ENCODE assay signal across 1 cellular context in the genomic region with DNA sequence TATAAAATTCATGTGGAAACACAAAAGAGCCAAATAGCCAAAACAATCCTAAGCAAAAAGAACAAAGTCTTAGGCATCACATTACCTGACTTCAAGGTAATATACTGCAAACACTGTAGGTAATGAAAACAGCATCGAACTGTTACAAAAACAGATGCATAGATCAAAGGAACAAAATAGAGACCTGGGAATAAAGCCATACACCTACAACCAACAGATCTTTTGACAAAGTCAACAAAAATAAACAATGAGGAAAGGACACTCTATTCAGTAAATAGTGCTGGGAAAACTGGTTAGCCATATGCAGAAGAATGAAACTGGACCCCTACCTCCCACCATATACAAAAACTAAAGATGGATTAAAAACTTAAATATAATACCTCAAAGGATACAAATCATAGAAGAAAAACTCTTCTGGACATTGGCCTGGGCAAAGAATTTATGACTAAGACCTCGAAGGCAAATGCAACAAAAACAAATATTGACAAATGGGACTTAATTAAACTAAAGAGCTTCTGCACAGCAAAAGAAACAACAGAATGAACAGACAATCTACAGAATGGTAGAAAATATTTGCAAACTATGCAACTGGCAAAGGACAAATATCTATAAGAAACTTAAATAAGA.
TF ChIP-seq lines count a peak whose summit lies in the region.

No MANE protein-coding gene starts in this region.

TF ChIP-seq in HepG2, 621 proteins besides CTCF, POLR2A, EP300 and RAD21 (continued from another document and continues in another):
- no peak for TF ChIP-seq HNF4G (IDR thresholded peaks at IDR 0.05; ENCODE audit: borderline replicate concordance, low read depth, low read length)
- TF ChIP-seq HNF4G (CRISPR knock-in tag; IDR thresholded peaks at IDR 0.05; ENCODE audit: borderline replicate concordance, low read depth) = no peak
- no peak for TF ChIP-seq ZFAT (CRISPR knock-in tag; conservative IDR thresholded peaks at IDR 0.05)
- TF ChIP-seq, protein P1, sequence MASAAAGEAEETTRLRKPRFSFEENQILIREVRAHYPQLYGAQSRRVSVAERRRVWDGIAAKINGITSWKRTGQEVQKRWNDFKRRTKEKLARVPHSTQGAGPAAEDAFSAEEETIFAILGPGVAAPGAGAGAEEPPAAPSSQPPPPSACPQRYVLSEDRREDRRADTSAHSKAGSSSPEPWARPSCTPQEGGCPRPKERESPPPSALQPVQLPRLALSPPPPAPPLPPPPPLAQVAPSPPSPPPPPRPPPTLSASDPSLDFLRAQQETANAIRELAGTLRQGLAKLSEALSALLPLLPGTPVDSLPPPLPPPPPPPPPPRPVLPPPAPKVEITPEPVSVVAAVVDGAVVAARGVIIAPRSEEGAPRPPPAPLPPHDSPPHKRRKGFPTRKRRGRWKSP (CRISPR knock-in tag; IDR thresholded peaks at IDR 0.05) = no peak
- no peak for TF ChIP-seq ZNF841 (CRISPR knock-in tag; IDR thresholded peaks at IDR 0.05; ENCODE audit: borderline replicate concordance)
- TF ChIP-seq ZC3H4 (CRISPR knock-in tag; IDR thresholded peaks at IDR 0.05; ENCODE audit: borderline replicate concordance) = no peak
- TF ChIP-seq KAT7 (CRISPR knock-in tag; IDR thresholded peaks at IDR 0.05; ENCODE audit: borderline replicate concordance) = no peak
- no peak for TF ChIP-seq REXO4 (CRISPR knock-in tag; IDR thresholded peaks at IDR 0.05; ENCODE audit: borderline replicate concordance)
- TF ChIP-seq HNRNPUL1 (IDR thresholded peaks at IDR 0.05; ENCODE audit: low read depth, low read length) = no peak
- no peak for TF ChIP-seq NONO (IDR thresholded peaks at IDR 0.05)
- no peak for TF ChIP-seq NONO (CRISPR knock-in tag; conservative IDR thresholded peaks at IDR 0.05)
- no peak for TF ChIP-seq ZNF703 (CRISPR knock-in tag; IDR thresholded peaks at IDR 0.05; ENCODE audit: borderline replicate concordance)
- no peak for TF ChIP-seq MED13 (CRISPR knock-in tag; IDR thresholded peaks at IDR 0.05)
- TF ChIP-seq, protein P2, sequence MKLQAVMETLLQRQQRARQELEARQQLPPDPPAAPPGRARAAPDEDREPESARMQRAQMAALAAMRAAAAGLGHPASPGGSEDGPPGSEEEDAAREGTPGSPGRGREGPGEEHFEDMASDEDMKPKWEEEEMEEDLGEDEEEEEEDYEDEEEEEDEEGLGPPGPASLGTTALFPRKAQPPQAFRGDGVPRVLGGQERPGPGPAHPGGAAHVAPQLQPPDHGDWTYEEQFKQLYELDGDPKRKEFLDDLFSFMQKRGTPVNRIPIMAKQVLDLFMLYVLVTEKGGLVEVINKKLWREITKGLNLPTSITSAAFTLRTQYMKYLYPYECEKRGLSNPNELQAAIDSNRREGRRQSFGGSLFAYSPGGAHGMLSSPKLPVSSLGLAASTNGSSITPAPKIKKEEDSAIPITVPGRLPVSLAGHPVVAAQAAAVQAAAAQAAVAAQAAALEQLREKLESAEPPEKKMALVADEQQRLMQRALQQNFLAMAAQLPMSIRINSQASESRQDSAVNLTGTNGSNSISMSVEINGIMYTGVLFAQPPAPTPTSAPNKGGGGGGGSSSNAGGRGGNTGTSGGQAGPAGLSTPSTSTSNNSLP (IDR thresholded peaks at IDR 0.05; ENCODE audit: low read depth, low read length) = peak; percentile 64; the same call in 1 of the 2 replicates
- TF ChIP-seq, protein P3, sequence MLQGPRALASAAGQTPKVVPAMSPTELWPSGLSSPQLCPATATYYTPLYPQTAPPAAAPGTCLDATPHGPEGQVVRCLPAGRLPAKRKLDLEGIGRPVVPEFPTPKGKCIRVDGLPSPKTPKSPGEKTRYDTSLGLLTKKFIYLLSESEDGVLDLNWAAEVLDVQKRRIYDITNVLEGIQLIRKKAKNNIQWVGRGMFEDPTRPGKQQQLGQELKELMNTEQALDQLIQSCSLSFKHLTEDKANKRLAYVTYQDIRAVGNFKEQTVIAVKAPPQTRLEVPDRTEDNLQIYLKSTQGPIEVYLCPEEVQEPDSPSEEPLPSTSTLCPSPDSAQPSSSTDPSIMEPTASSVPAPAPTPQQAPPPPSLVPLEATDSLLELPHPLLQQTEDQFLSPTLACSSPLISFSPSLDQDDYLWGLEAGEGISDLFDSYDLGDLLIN (CRISPR knock-in tag; IDR thresholded peaks at IDR 0.05; ENCODE audit: borderline replicate concordance) = no peak
- TF ChIP-seq ZBTB38 (CRISPR knock-in tag; IDR thresholded peaks at IDR 0.05) = no peak
- no peak for TF ChIP-seq CHD4 (IDR thresholded peaks at IDR 0.05; ENCODE audit: borderline replicate concordance, low read length)
- TF ChIP-seq MTA1 (CRISPR knock-in tag; IDR thresholded peaks at IDR 0.05; ENCODE audit: borderline replicate concordance) = no peak
- TF ChIP-seq ZNF878 (CRISPR knock-in tag; IDR thresholded peaks at IDR 0.05) = no peak
- TF ChIP-seq ZNF34 (CRISPR knock-in tag; IDR thresholded peaks at IDR 0.05; ENCODE audit: borderline replicate concordance) = no peak
- TF ChIP-seq ZNF30 (CRISPR knock-in tag; IDR thresholded peaks at IDR 0.05) = no peak
- no peak for TF ChIP-seq ZNF329 (CRISPR knock-in tag; IDR thresholded peaks at IDR 0.05; ENCODE audit: low read depth)
- TF ChIP-seq, protein P4, sequence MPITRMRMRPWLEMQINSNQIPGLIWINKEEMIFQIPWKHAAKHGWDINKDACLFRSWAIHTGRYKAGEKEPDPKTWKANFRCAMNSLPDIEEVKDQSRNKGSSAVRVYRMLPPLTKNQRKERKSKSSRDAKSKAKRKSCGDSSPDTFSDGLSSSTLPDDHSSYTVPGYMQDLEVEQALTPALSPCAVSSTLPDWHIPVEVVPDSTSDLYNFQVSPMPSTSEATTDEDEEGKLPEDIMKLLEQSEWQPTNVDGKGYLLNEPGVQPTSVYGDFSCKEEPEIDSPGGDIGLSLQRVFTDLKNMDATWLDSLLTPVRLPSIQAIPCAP (CRISPR knock-in tag; IDR thresholded peaks at IDR 0.05; ENCODE audit: low read depth) = no peak
- no peak for TF ChIP-seq ISX (CRISPR knock-in tag; conservative IDR thresholded peaks at IDR 0.05)
- TF ChIP-seq TCF7 (IDR thresholded peaks at IDR 0.05; ENCODE audit: low read depth) = peak; percentile 65
- no peak for TF ChIP-seq ZMYM3 (CRISPR knock-in tag; IDR thresholded peaks at IDR 0.05)
- no peak for TF ChIP-seq ARID2 (CRISPR knock-in tag; IDR thresholded peaks at IDR 0.05; ENCODE audit: borderline replicate concordance)
- TF ChIP-seq, protein P5, sequence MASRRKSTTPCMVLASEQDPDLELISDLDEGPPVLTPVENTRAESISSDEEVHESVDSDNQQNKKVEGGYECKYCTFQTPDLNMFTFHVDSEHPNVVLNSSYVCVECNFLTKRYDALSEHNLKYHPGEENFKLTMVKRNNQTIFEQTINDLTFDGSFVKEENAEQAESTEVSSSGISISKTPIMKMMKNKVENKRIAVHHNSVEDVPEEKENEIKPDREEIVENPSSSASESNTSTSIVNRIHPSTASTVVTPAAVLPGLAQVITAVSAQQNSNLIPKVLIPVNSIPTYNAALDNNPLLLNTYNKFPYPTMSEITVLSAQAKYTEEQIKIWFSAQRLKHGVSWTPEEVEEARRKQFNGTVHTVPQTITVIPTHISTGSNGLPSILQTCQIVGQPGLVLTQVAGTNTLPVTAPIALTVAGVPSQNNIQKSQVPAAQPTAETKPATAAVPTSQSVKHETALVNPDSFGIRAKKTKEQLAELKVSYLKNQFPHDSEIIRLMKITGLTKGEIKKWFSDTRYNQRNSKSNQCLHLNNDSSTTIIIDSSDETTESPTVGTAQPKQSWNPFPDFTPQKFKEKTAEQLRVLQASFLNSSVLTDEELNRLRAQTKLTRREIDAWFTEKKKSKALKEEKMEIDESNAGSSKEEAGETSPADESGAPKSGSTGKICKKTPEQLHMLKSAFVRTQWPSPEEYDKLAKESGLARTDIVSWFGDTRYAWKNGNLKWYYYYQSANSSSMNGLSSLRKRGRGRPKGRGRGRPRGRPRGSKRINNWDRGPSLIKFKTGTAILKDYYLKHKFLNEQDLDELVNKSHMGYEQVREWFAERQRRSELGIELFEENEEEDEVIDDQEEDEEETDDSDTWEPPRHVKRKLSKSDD (CRISPR knock-in tag; IDR thresholded peaks at IDR 0.05; ENCODE audit: low read depth) = no peak
- no peak for TF ChIP-seq STAT5B (CRISPR knock-in tag; IDR thresholded peaks at IDR 0.05)
- TF ChIP-seq ZNF788 (CRISPR knock-in tag; IDR thresholded peaks at IDR 0.05; ENCODE audit: borderline replicate concordance) = no peak
- no peak for TF ChIP-seq ZNF615 (CRISPR knock-in tag; IDR thresholded peaks at IDR 0.05; ENCODE audit: borderline replicate concordance)
- TF ChIP-seq ZNF530 (CRISPR knock-in tag; IDR thresholded peaks at IDR 0.05; ENCODE audit: low read depth) = no peak
- no peak for TF ChIP-seq EZH2 (conservative IDR thresholded peaks at IDR 0.05; ENCODE audit: low read depth, low read length)
- no peak for TF ChIP-seq SSRP1 (CRISPR knock-in tag; IDR thresholded peaks at IDR 0.05)
- no peak for TF ChIP-seq ZFX (CRISPR knock-in tag; IDR thresholded peaks at IDR 0.05; ENCODE audit: low read depth)
- TF ChIP-seq, protein P6, sequence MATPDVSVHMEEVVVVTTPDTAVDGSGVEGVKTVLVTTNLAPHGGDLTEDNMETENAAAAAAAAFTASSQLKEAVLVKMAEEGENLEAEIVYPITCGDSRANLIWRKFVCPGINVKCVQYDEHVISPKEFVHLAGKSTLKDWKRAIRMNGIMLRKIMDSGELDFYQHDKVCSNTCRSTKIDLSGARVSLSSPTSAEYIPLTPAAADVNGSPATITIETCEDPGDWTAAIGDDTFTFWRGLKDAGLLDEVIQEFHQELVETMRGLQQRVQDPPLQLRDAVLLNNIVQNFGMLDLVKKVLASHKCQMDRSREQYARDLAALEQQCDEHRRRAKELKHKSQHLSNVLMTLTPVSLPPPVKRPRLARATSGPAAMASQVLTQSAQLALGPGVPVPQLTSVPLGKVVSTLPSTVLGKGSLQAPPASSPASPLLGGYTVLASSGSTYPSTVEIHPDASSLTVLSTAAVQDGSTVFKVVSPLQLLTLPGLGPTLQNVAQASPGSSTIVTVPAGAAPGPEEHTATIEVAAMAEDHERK (CRISPR knock-in tag; IDR thresholded peaks at IDR 0.05; ENCODE audit: low read depth) = no peak
- no peak for TF ChIP-seq ZNF644 (CRISPR knock-in tag; IDR thresholded peaks at IDR 0.05; ENCODE audit: low read depth)
- TF ChIP-seq, protein P7, sequence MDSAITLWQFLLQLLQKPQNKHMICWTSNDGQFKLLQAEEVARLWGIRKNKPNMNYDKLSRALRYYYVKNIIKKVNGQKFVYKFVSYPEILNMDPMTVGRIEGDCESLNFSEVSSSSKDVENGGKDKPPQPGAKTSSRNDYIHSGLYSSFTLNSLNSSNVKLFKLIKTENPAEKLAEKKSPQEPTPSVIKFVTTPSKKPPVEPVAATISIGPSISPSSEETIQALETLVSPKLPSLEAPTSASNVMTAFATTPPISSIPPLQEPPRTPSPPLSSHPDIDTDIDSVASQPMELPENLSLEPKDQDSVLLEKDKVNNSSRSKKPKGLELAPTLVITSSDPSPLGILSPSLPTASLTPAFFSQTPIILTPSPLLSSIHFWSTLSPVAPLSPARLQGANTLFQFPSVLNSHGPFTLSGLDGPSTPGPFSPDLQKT (CRISPR knock-in tag; IDR thresholded peaks at IDR 0.05; ENCODE audit: borderline replicate concordance) = no peak
- TF ChIP-seq, protein P8, sequence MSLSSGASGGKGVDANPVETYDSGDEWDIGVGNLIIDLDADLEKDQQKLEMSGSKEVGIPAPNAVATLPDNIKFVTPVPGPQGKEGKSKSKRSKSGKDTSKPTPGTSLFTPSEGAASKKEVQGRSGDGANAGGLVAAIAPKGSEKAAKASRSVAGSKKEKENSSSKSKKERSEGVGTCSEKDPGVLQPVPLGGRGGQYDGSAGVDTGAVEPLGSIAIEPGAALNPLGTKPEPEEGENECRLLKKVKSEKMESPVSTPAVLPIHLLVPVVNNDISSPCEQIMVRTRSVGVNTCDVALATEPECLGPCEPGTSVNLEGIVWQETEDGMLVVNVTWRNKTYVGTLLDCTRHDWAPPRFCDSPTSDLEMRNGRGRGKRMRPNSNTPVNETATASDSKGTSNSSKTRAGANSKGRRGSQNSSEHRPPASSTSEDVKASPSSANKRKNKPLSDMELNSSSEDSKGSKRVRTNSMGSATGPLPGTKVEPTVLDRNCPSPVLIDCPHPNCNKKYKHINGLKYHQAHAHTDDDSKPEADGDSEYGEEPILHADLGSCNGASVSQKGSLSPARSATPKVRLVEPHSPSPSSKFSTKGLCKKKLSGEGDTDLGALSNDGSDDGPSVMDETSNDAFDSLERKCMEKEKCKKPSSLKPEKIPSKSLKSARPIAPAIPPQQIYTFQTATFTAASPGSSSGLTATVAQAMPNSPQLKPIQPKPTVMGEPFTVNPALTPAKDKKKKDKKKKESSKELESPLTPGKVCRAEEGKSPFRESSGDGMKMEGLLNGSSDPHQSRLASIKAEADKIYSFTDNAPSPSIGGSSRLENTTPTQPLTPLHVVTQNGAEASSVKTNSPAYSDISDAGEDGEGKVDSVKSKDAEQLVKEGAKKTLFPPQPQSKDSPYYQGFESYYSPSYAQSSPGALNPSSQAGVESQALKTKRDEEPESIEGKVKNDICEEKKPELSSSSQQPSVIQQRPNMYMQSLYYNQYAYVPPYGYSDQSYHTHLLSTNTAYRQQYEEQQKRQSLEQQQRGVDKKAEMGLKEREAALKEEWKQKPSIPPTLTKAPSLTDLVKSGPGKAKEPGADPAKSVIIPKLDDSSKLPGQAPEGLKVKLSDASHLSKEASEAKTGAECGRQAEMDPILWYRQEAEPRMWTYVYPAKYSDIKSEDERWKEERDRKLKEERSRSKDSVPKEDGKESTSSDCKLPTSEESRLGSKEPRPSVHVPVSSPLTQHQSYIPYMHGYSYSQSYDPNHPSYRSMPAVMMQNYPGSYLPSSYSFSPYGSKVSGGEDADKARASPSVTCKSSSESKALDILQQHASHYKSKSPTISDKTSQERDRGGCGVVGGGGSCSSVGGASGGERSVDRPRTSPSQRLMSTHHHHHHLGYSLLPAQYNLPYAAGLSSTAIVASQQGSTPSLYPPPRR (CRISPR knock-in tag; IDR thresholded peaks at IDR 0.05; ENCODE audit: borderline replicate concordance) = no peak
- TF ChIP-seq RBM22 (optimal IDR thresholded peaks at IDR 0.05; ENCODE audit: low read length) = no peak
- TF ChIP-seq ATF7-NPFF (CRISPR knock-in tag; IDR thresholded peaks at IDR 0.05; ENCODE audit: low read depth) = no peak
- no peak for TF ChIP-seq GTF3A (CRISPR knock-in tag; conservative IDR thresholded peaks at IDR 0.05)
- TF ChIP-seq, protein P9, sequence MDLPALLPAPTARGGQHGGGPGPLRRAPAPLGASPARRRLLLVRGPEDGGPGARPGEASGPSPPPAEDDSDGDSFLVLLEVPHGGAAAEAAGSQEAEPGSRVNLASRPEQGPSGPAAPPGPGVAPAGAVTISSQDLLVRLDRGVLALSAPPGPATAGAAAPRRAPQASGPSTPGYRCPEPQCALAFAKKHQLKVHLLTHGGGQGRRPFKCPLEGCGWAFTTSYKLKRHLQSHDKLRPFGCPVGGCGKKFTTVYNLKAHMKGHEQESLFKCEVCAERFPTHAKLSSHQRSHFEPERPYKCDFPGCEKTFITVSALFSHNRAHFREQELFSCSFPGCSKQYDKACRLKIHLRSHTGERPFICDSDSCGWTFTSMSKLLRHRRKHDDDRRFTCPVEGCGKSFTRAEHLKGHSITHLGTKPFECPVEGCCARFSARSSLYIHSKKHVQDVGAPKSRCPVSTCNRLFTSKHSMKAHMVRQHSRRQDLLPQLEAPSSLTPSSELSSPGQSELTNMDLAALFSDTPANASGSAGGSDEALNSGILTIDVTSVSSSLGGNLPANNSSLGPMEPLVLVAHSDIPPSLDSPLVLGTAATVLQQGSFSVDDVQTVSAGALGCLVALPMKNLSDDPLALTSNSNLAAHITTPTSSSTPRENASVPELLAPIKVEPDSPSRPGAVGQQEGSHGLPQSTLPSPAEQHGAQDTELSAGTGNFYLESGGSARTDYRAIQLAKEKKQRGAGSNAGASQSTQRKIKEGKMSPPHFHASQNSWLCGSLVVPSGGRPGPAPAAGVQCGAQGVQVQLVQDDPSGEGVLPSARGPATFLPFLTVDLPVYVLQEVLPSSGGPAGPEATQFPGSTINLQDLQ (CRISPR knock-in tag; IDR thresholded peaks at IDR 0.05) = no peak
- TF ChIP-seq MIXL1 (CRISPR knock-in tag; IDR thresholded peaks at IDR 0.05) = peak; percentile 12; the same call in 1 of the 2 replicates
- no peak for TF ChIP-seq ZFY (CRISPR knock-in tag; IDR thresholded peaks at IDR 0.05)
- TF ChIP-seq NFIC (IDR thresholded peaks at IDR 0.05; ENCODE audit: low read length) = peak; percentile 71; the same call in 1 of the 2 replicates
- TF ChIP-seq ZFP1 (CRISPR knock-in tag; IDR thresholded peaks at IDR 0.05) = no peak
